ENCODE assay signal across 22 cellular contexts in genomic region chr17:68596411-68596945, GRCh38. TPM values are rescaled to one million over a fixed set of nuclear protein-coding genes. Genes with fewer than 3 reads are reported as not detected.
DNase-seq lines count a peak whose midpoint lies in the region; ATAC-seq and TF ChIP-seq lines count a peak whose summit lies in the region.
"Had no signal": no experiment of that assay in that cellular context is flagged by ENCODE, and none has a peak within 500 bp of the region (broad histone marks: within the 10 kb centered on the region; RNA-seq: fewer than 3 reads in every experiment).

No MANE protein-coding gene starts in this region.

- H3K9ac ChIP-seq in HUES6 (ENCODE audit: low read length) (no peak overlapping the region), endodermal cell (ENCODE audit: extremely low read depth, low read length, poor library complexity, severe bottlenecking) (no peak overlapping the region)
- H3K9ac ChIP-seq: GM23248 had no signal

- H3K27ac ChIP-seq in HUES6 (ENCODE audit: low read depth, low read length) (no peak overlapping the region), endodermal cell (ENCODE audit: low read depth, low read length) (no peak overlapping the region), lower lobe of right lung (peak overlapping the region; percentile 34), psoas muscle (no peak overlapping the region)
- H3K27ac ChIP-seq: GM23248 had no signal

- H3K27me3 Mint-ChIP-seq in endodermal cell (ENCODE audit: insufficient read depth): peaks cover 14% of the 10 kb centered on the region
- H3K27me3 Mint-ChIP-seq in activated CD4-positive, alpha-beta memory T cell treated with anti-CD3 and anti-CD28 coated beads, Interleukin-2, amount 10 ng/mL, durations not matched to agents 7 days and 5 days: peaks cover 61% of the 10 kb centered on the region

- peaks cover 3% of the 10 kb centered on the region for H3K9me3 Mint-ChIP-seq in endodermal cell
- H3K9me3 Mint-ChIP-seq in activated CD4-positive, alpha-beta memory T cell treated with anti-CD3 and anti-CD28 coated beads, Interleukin-2, amount 10 ng/mL, durations not matched to agents 7 days and 5 days: no peaks in the 10 kb centered on the region

- H3K4me1 ChIP-seq in HUES6 (ENCODE audit: control insufficient read depth, insufficient read depth, low read length) (peaks cover 20% of the 10 kb centered on the region; the same call in 1 of the 2 replicates), endodermal cell (ENCODE audit: control insufficient read depth, insufficient read depth, low read length) (peaks cover 5% of the 10 kb centered on the region), lower lobe of right lung (peaks cover 49% of the 10 kb centered on the region), psoas muscle (no peaks in the 10 kb centered on the region)

- peaks cover 30% of the 10 kb centered on the region for H3K4me1 Mint-ChIP-seq in endodermal cell
- H3K4me1 Mint-ChIP-seq in activated CD4-positive, alpha-beta memory T cell treated with anti-CD3 and anti-CD28 coated beads, Interleukin-2, amount 10 ng/mL, durations not matched to agents 7 days and 5 days: peaks cover 5% of the 10 kb centered on the region

- H3K36me3 ChIP-seq in HUES6 (ENCODE audit: control insufficient read depth, insufficient read depth, low read length) (peaks cover 68% of the 10 kb centered on the region; the same call in 1 of the 2 replicates), endodermal cell (ENCODE audit: control insufficient read depth, insufficient read depth, low read length) (peaks cover 67% of the 10 kb centered on the region), lower lobe of right lung (no peaks in the 10 kb centered on the region), psoas muscle (ENCODE audit: insufficient read depth in 1 of 2, low read depth in 1 of 2) (no peaks in the 10 kb centered on the region)
- H3K36me3 ChIP-seq: HAP-1 had no signal

- peaks cover 61% of the 10 kb centered on the region for H3K36me3 Mint-ChIP-seq in endodermal cell (ENCODE audit: low read depth)
- H3K36me3 Mint-ChIP-seq in activated CD4-positive, alpha-beta memory T cell treated with anti-CD3 and anti-CD28 coated beads, Interleukin-2, amount 10 ng/mL, durations not matched to agents 7 days and 5 days (ENCODE audit: low read depth): no peaks in the 10 kb centered on the region
- H3K36me3 Mint-ChIP-seq: CD4-positive, CD25-positive, alpha-beta regulatory T cell had no signal

- 96 to 100% methylated on average over 3 to 5 of the region's 5 CpGs for WGBS in endodermal cell (ENCODE audit: insufficient coverage in 1 of 2, insufficient read length in 1 of 2), 2 experiments
- WGBS in psoas muscle, 3 donors: 63 to 72% (median 65%) methylated on average over 5 of the region's 5 CpGs

- ATAC-seq in lower lobe of right lung (no peak), psoas muscle (no peak), HG03565 (IDR thresholded peaks at IDR 0.05; ENCODE audit: unreplicated experiment) (no peak), HG03460 (IDR thresholded peaks at IDR 0.05; ENCODE audit: unreplicated experiment) (no peak), GM21360 (IDR thresholded peaks at IDR 0.05; ENCODE audit: unreplicated experiment) (no peak)

- no peak for TF ChIP-seq CTCF in endodermal cell (conservative IDR thresholded peaks at IDR 0.05)
- TF ChIP-seq CTCF in lower lobe of right lung (IDR thresholded peaks at IDR 0.05): no peak
- no peak for TF ChIP-seq CTCF in psoas muscle (IDR thresholded peaks at IDR 0.05)

- 0 out of 2 replicates have a peak overlapping the region, but pooled peaks have one; percentile 5 for H3K4me3 ChIP-seq in HUES6 (ENCODE audit: low read depth, low read length)
- H3K4me3 ChIP-seq in endodermal cell (ENCODE audit: low read length): peak overlapping the region; percentile 52
- no peak overlapping the region for H3K4me3 ChIP-seq in lower lobe of right lung
- H3K4me3 ChIP-seq in psoas muscle: peak overlapping the region; percentile 7
- H3K4me3 ChIP-seq: GM23248, HAP-1 had no signal

- no peak overlapping the region for H3K27ac Mint-ChIP-seq in endodermal cell
- H3K27ac Mint-ChIP-seq in activated CD4-positive, alpha-beta memory T cell treated with anti-CD3 and anti-CD28 coated beads, Interleukin-2, amount 10 ng/mL, durations not matched to agents 7 days and 5 days: no peak overlapping the region
- H3K27ac Mint-ChIP-seq: CD4-positive, CD25-positive, alpha-beta regulatory T cell had no signal

- H3K9me3 ChIP-seq in HUES6 (ENCODE audit: control insufficient read depth, insufficient read depth, low read depth, low read length) (no peaks in the 10 kb centered on the region), endodermal cell (ENCODE audit: control insufficient read depth, low read length) (peaks cover 17% of the 10 kb centered on the region), lower lobe of right lung (no peaks in the 10 kb centered on the region), psoas muscle (no peaks in the 10 kb centered on the region)
- H3K9me3 ChIP-seq: HAP-1 had no signal

- intact Hi-C loops in lower lobe of right lung (cut with DNase I) (no loop called here), psoas muscle (cut with DNase I) (no loop called here)

- CTCF ChIA-PET in activated CD4-positive, alpha-beta memory T cell treated with anti-CD3 and anti-CD28 coated beads, Interleukin-2, amount 10 ng/mL, durations not matched to agents 7 days and 5 days (lab: Charles Lee): no interaction called here

- H3K4me3 Mint-ChIP-seq in endodermal cell: peak overlapping the region; percentile 92
- H3K4me3 Mint-ChIP-seq in activated CD4-positive, alpha-beta memory T cell treated with anti-CD3 and anti-CD28 coated beads, Interleukin-2, amount 10 ng/mL, durations not matched to agents 7 days and 5 days: no peak overlapping the region
- H3K4me3 Mint-ChIP-seq: CD4-positive, CD25-positive, alpha-beta regulatory T cell had no signal

- DNase-seq in endodermal cell: no peak
- DNase-seq in lower lobe of right lung: no peak
- peak in 1 of 2 donors; percentile 17 for DNase-seq in psoas muscle
- no peak for DNase-seq in activated CD4-positive, alpha-beta memory T cell treated with anti-CD3 and anti-CD28 coated beads, Interleukin-2, amount 10 ng/mL, durations not matched to agents 7 days and 5 days
- DNase-seq: CD4-positive, CD25-positive, alpha-beta regulatory T cell; EL; GF-D8; GM23248; Karpas-422; MV-4-11; NCI-H1105 treated with DMSO at 0.1 percent for 48 hours; NCI-H2081; NCI-H2171 treated with DMSO at 0.1 percent for 48 hours; NCI-H526; Right ventricle myocardium superior had no signal

- POLR2A ChIA-PET in activated CD4-positive, alpha-beta memory T cell treated with anti-CD3 and anti-CD28 coated beads, Interleukin-2, amount 10 ng/mL, durations not matched to agents 7 days and 5 days (lab: Charles Lee): no interaction called here

- H3K27me3 ChIP-seq in HUES6 (ENCODE audit: control insufficient read depth, insufficient read depth, low read length) (peaks cover 14% of the 10 kb centered on the region), endodermal cell (ENCODE audit: control insufficient read depth, insufficient read depth, low read length, poor library complexity, severe bottlenecking) (no peaks in the 10 kb centered on the region), lower lobe of right lung (ENCODE audit: low read depth) (peaks cover 10% of the 10 kb centered on the region), psoas muscle (ENCODE audit: insufficient read depth in 3 of 3, low read length in 2 of 3) (peaks cover 0 to 27% (median 11%) of the 10 kb centered on the region in 3 donors)

RNA-seq across cellular contexts. Expression of gene FAM20A, which starts 4.7 kb away (rescaled TPM):
- total RNA-seq in endodermal cell (10 to 100 TPM; 58.7 to 74.3 TPM), lower lobe of right lung (38.7 TPM), psoas muscle (1 to 10 TPM; 1.1 to 7.1 (median 2.4) TPM)
- polyA plus RNA-seq in endodermal cell (2013, experiment 1 of 2): 18.7 TPM
- 24.6 TPM for polyA plus RNA-seq in endodermal cell (2013, experiment 2 of 2)
- polyA plus RNA-seq in psoas muscle: 1 to 10 TPM in 2 of 3 donors, under 1 TPM in 1; 0.83 to 2.1 (median 1.3) TPM
- total RNA-seq in activated CD4-positive, alpha-beta memory T cell treated with anti-CD3 and anti-CD28 coated beads, Interleukin-2, amount 10 ng/mL, durations not matched to agents 7 days and 5 days: not detected
- total RNA-seq: A673; CD4-positive, CD25-positive, alpha-beta regulatory T cell; SK-MEL-5 had no signal
